Comparison of ENCODE assay signal across 9 cellular contexts in the genomic region with DNA sequence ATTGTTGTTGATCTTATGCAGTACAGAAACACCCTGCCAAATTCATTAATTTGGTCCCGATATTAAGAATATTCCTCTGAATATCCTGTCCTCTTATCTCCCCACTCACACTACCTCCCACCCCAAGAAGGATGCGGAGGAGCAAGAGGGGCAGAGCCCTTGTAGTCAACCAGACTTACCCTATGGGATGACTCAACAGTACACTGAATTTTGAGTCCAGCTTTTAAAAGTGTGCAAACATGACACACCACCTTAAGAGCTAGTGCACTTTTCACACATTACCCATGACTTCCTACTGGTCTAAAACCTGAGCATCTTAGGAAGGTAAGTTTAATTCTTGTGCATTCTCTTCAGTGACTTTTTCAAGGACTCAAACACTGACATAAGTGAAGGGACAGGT. TPM values are rescaled to one million over a fixed set of nuclear protein-coding genes. Genes with fewer than 3 reads are reported as not detected.
DNase-seq lines count a peak whose midpoint lies in the region; ATAC-seq and TF ChIP-seq lines count a peak whose summit lies in the region.
"Had no signal": no experiment of that assay in that cellular context is flagged by ENCODE, and none has a peak within 500 bp of the region (broad histone marks: within the 10 kb centered on the region; RNA-seq: fewer than 3 reads in every experiment).

No MANE protein-coding gene starts in this region.

- H3K9me3 ChIP-seq in right atrium auricular region (no peaks in the 10 kb centered on the region), right cardiac atrium (ENCODE audit: control insufficient read depth, low read length) (no peaks in the 10 kb centered on the region), tibial artery (no peaks in the 10 kb centered on the region), neural progenitor cell (ENCODE audit: low read depth) (no peaks in the 10 kb centered on the region)

- H3K27ac ChIP-seq in right atrium auricular region (peak overlapping the region; percentile 66 to 70), right cardiac atrium (ENCODE audit: low read length) (no peak overlapping the region), tibial artery (peak overlapping the region; percentile 26 to 54), neural progenitor cell (no peak overlapping the region)

- H3F3A ChIP-seq in neural progenitor cell (ENCODE audit: low read depth) = peaks cover 16% of the 10 kb centered on the region

- WGBS in right cardiac atrium = 45% methylated on average over 2 of the region's 2 CpGs

- H3K4me1 ChIP-seq in right atrium auricular region = peaks cover 0 to 93% of the 10 kb centered on the region in 2 donors
- peaks cover 30% of the 10 kb centered on the region for H3K4me1 ChIP-seq in right cardiac atrium (ENCODE audit: control insufficient read depth, insufficient read depth, low read length)
- peaks cover 0 to 96% (median 82%) of the 10 kb centered on the region in 4 donors for H3K4me1 ChIP-seq in tibial artery
- H3K4me1 ChIP-seq in neural progenitor cell = peaks cover 22% of the 10 kb centered on the region

- H3K4me3 Mint-ChIP-seq in activated naive CD8-positive, alpha-beta T cell treated with anti-CD3 and anti-CD28 coated beads, Interleukin-2, amount 10 ng/mL, durations not matched to agents 7 days and 5 days = peak overlapping the region; percentile 88
- no peak overlapping the region for H3K4me3 Mint-ChIP-seq in neural progenitor cell

- peaks cover 20% of the 10 kb centered on the region for H3K36me3 Mint-ChIP-seq in activated naive CD8-positive, alpha-beta T cell treated with anti-CD3 and anti-CD28 coated beads, Interleukin-2, amount 10 ng/mL, durations not matched to agents 7 days and 5 days
- H3K36me3 Mint-ChIP-seq in neural progenitor cell = peaks cover 58% of the 10 kb centered on the region

- ATAC-seq in right cardiac atrium = no peak
- ATAC-seq in activated naive CD8-positive, alpha-beta T cell treated with anti-CD3 and anti-CD28 coated beads, Interleukin-2, amount 10 ng/mL, durations not matched to agents 7 days and 5 days (ENCODE audit: low read depth) = no peak

- H3K27me3 ChIP-seq in right atrium auricular region (no peaks in the 10 kb centered on the region), right cardiac atrium (ENCODE audit: control insufficient read depth, insufficient read depth) (no peaks in the 10 kb centered on the region), tibial artery (no peaks in the 10 kb centered on the region), neural progenitor cell (no peaks in the 10 kb centered on the region)

- H3K27ac Mint-ChIP-seq in activated naive CD8-positive, alpha-beta T cell treated with anti-CD3 and anti-CD28 coated beads, Interleukin-2, amount 10 ng/mL, durations not matched to agents 7 days and 5 days = peak overlapping the region; percentile 63
- no peak overlapping the region for H3K27ac Mint-ChIP-seq in neural progenitor cell

- DNase-seq in right atrium auricular region (ENCODE audit: low spot score) (no peak), right cardiac atrium (no peak), mesenteric fat pad (ENCODE audit: low spot score) (peak; percentile 6), tibial artery (no peak), neural progenitor cell (ENCODE audit: low spot score) (no peak), activated gamma-delta T cell treated with Interleukin-2 at 50 U/mL for 16 hours (no peak)
- no peak for DNase-seq in activated naive CD8-positive, alpha-beta T cell treated with anti-CD3 and anti-CD28 coated beads, Interleukin-2, amount 10 ng/mL, durations not matched to agents 7 days and 5 days
- no peak for DNase-seq in activated CD8-positive, alpha-beta memory T cell treated with anti-CD3 and anti-CD28 coated beads, Interleukin-2, amount 50 U/mL, for 48 hours
- DNase-seq: midbrain had no signal

- peaks cover 100% of the 10 kb centered on the region for H4K20me1 ChIP-seq in neural progenitor cell (ENCODE audit: low read depth)

- no peak overlapping the region for H2AFZ ChIP-seq in neural progenitor cell (replicated peaks)

- H3K79me2 ChIP-seq in neural progenitor cell (ENCODE audit: low read depth) = peaks cover 100% of the 10 kb centered on the region

- intact Hi-C loops in right cardiac atrium (cut with DNase I) = no loop called here
- intact Hi-C loops in tibial artery (cut with DNase I; ENCODE audit: low total_unique reads) = no loop called here

- H3K27me3 Mint-ChIP-seq in activated naive CD8-positive, alpha-beta T cell treated with anti-CD3 and anti-CD28 coated beads, Interleukin-2, amount 10 ng/mL, durations not matched to agents 7 days and 5 days = no peaks in the 10 kb centered on the region
- H3K27me3 Mint-ChIP-seq in neural progenitor cell (ENCODE audit: insufficient read depth, low read depth) = peaks cover 5% of the 10 kb centered on the region

- POLR2A ChIA-PET in activated naive CD8-positive, alpha-beta T cell treated with anti-CD3 and anti-CD28 coated beads, Interleukin-2, amount 10 ng/mL, durations not matched to agents 7 days and 5 days (lab: Charles Lee) = interaction anchor here (4.2 kb wide), 1 partner anchor 10 kb away, joined by 50 read pairs; the partner anchor contains the start of gene USP22

- no peak for TF ChIP-seq CTCF in right atrium auricular region (IDR thresholded peaks at IDR 0.05)
- TF ChIP-seq CTCF in tibial artery (IDR thresholded peaks at IDR 0.05) = no peak
- no peak for TF ChIP-seq CTCF in neural progenitor cell (IDR thresholded peaks at IDR 0.05)

- H3K4me1 Mint-ChIP-seq in activated naive CD8-positive, alpha-beta T cell treated with anti-CD3 and anti-CD28 coated beads, Interleukin-2, amount 10 ng/mL, durations not matched to agents 7 days and 5 days = peaks cover 67% of the 10 kb centered on the region
- H3K4me1 Mint-ChIP-seq in neural progenitor cell = peaks cover 40% of the 10 kb centered on the region

- H3K9me3 Mint-ChIP-seq in activated naive CD8-positive, alpha-beta T cell treated with anti-CD3 and anti-CD28 coated beads, Interleukin-2, amount 10 ng/mL, durations not matched to agents 7 days and 5 days = no peaks in the 10 kb centered on the region
- H3K9me3 Mint-ChIP-seq in neural progenitor cell = no peaks in the 10 kb centered on the region

- H3K4me2 ChIP-seq in neural progenitor cell = no peak overlapping the region

- H3K4me3 ChIP-seq in right atrium auricular region (no peak overlapping the region), right cardiac atrium (ENCODE audit: low read length) (no peak overlapping the region), tibial artery (no peak overlapping the region), neural progenitor cell (no peak overlapping the region)

- H3K9ac ChIP-seq in neural progenitor cell = no peak overlapping the region

- H3K36me3 ChIP-seq in right atrium auricular region (peaks cover 2% of the 10 kb centered on the region), tibial artery (peaks cover 0 to 5% (median 4%) of the 10 kb centered on the region in 3 donors), neural progenitor cell (peaks cover 9% of the 10 kb centered on the region)

RNA-seq across cellular contexts. Expression of gene USP22, which starts 9.5 kb away (rescaled TPM):
- total RNA-seq in right atrium auricular region (100 to 1,000 TPM; 151 to 179 TPM), right cardiac atrium (100 to 1,000 TPM; 155 to 175 (median 168) TPM), mesenteric fat pad (148 TPM), neural progenitor cell (ENCODE audit: low replicate concordance) (192 and 244 TPM in 2 replicates)
- polyA plus RNA-seq in right cardiac atrium = 52.2 TPM
- total RNA-seq in activated naive CD8-positive, alpha-beta T cell treated with anti-CD3 and anti-CD28 coated beads, Interleukin-2, amount 10 ng/mL, durations not matched to agents 7 days and 5 days = 100 to 1,000 TPM; 138 to 146 TPM

Comparison
In these comparisons a context has a peak if more than half of its experiments do, and no peak if none do; other contexts are left out.
1. H3K27ac ChIP-seq: peak in right atrium auricular region (2 of 2) and tibial artery (2 of 2); none in right cardiac atrium (single experiment) and neural progenitor cell (single experiment).